ENCODE assay signal across 21 cellular contexts in genomic region chr2:165818920-165819319, GRCh38. TPM values are rescaled to one million over a fixed set of nuclear protein-coding genes. Genes with fewer than 3 reads are reported as not detected.
DNase-seq lines count a peak whose midpoint lies in the region; ATAC-seq and TF ChIP-seq lines count a peak whose summit lies in the region.
"Had no signal": no experiment of that assay in that cellular context is flagged by ENCODE, and none has a peak within 500 bp of the region (broad histone marks: within the 10 kb centered on the region; RNA-seq: fewer than 3 reads in every experiment).

No MANE protein-coding gene starts in this region.

- H3F3A ChIP-seq in SU-DHL-6 (ENCODE audit: insufficient read depth), result peaks cover 24% of the 10 kb centered on the region

- peak overlapping the region; percentile 66 for H3K27ac ChIP-seq in SU-DHL-6 (ENCODE audit: low read depth, low read length)
- H3K27ac ChIP-seq: A549, SJSA1 had no signal

- H3K4me3 ChIP-seq in SU-DHL-6 (ENCODE audit: insufficient read depth, low read length, poor library complexity, severe bottlenecking), result no peak overlapping the region
- H3K4me3 ChIP-seq: A549, MG63, SJSA1 had no signal

- no peaks in the 10 kb centered on the region for H3K36me3 Mint-ChIP-seq in naive B cell

- peak overlapping the region in 3 of 8 donors; percentile 23 to 54 (median 34) for H3K4me3 Mint-ChIP-seq in naive B cell
- H3K4me3 Mint-ChIP-seq: CD4-positive, alpha-beta memory T cell had no signal

- no peak for TF ChIP-seq CTCF in SU-DHL-6 (IDR thresholded peaks at IDR 0.05; ENCODE audit: insufficient read depth, low read length, poor library complexity, severe bottlenecking)

- H3K9me3 Mint-ChIP-seq in naive B cell, result peaks cover 0 to 1% (median 0%) of the 10 kb centered on the region in 7 donors

- H3K79me2 ChIP-seq in SU-DHL-6 (ENCODE audit: insufficient read depth, low read length), result no peaks in the 10 kb centered on the region

- peak overlapping the region; percentile 43 for H2AFZ ChIP-seq in SU-DHL-6 (ENCODE audit: low read depth, low read length, severe bottlenecking)

- H4K20me1 ChIP-seq in SU-DHL-6 (ENCODE audit: low read depth, low read length), result no peaks in the 10 kb centered on the region

- no peaks in the 10 kb centered on the region for H3K36me3 ChIP-seq in SU-DHL-6 (ENCODE audit: low read length)
- H3K36me3 ChIP-seq: BE2C, MG63, SJSA1 had no signal

- H3K27me3 ChIP-seq in SU-DHL-6 (ENCODE audit: low read length), result no peaks in the 10 kb centered on the region
- H3K27me3 ChIP-seq: BE2C, MG63, SJSA1 had no signal

- peaks cover 40 to 55% (median 51%) of the 10 kb centered on the region in 3 donors for H3K4me1 Mint-ChIP-seq in naive B cell
- H3K4me1 Mint-ChIP-seq: CD4-positive, alpha-beta memory T cell had no signal

- H3K27me3 Mint-ChIP-seq in naive B cell, result no peaks in the 10 kb centered on the region

- H3K9me3 ChIP-seq in SU-DHL-6 (ENCODE audit: insufficient read depth, low read length), result no peaks in the 10 kb centered on the region
- H3K9me3 ChIP-seq: A549, BE2C, Caco-2, MG63, SJSA1 had no signal

- H3K9ac ChIP-seq in SU-DHL-6 (ENCODE audit: low read length), result no peak overlapping the region

- no peaks in the 10 kb centered on the region for H3K9me2 ChIP-seq in SU-DHL-6 (replicated peaks; ENCODE audit: insufficient read depth, low read length)

- peak overlapping the region; percentile 32 for H3K4me2 ChIP-seq in SU-DHL-6 (ENCODE audit: low read depth, low read length, poor library complexity, severe bottlenecking)
- H3K4me2 ChIP-seq: A549 had no signal

- ATAC-seq in GM18868 (IDR thresholded peaks at IDR 0.05; ENCODE audit: unreplicated experiment) (peak; percentile 49), naive B cell (ENCODE audit: low read depth in 2 of 2) (peak in 1 of 2 donors; percentile 24), GM21367 (IDR thresholded peaks at IDR 0.05; ENCODE audit: unreplicated experiment) (no peak)
- ATAC-seq: A549, Right ventricle myocardium inferior had no signal

- H3K27ac Mint-ChIP-seq in naive B cell, result peak overlapping the region in 3 of 6 donors; percentile 40 to 80 (median 61)
- H3K27ac Mint-ChIP-seq: CD4-positive, alpha-beta memory T cell had no signal

- DNase-seq in NAMALWA (ENCODE audit: low spot score), result peak; percentile 31
- peak; percentile 19 for DNase-seq in naive B cell
- DNase-seq in NCI-H82 (lab: John Stamatoyannopoulos, UW), result no peak
- DNase-seq in NCI-H2171 (lab: John Stamatoyannopoulos, UW), result no peak
- no peak for DNase-seq in NCI-H345 (lab: John Stamatoyannopoulos, UW)
- DNase-seq: BE2C; Caco-2; CD4-positive, alpha-beta memory T cell; DMS 273 treated with DMSO at 0.1 percent for 48 hours; MG63; NCI-H1694; NCI-H2081; NCI-H2171 treated with DMSO at 0.1 percent for 48 hours; NCI-H446 treated with DMSO at 0.1 percent for 48 hours; NCI-H526 treated with DMSO at 0.1 percent for 48 hours had no signal

RNA-seq across cellular contexts. Expression of gene GALNT3, which starts 24.9 kb away (rescaled TPM):
- 1 to 10 TPM; 2.7 to 7.0 (median 5.2) TPM for polyA plus RNA-seq in naive B cell (ENCODE audit: low read depth in 6 of 6)

Comparison
In these comparisons a context has a peak if more than half of its experiments do, and no peak if none do; other contexts are left out.
1. DNase-seq: peak in NAMALWA (single experiment) and naive B cell (single experiment); none in NCI-H82 (single experiment), NCI-H2171 (single experiment) and NCI-H345 (single experiment).